In the genomic region with DNA sequence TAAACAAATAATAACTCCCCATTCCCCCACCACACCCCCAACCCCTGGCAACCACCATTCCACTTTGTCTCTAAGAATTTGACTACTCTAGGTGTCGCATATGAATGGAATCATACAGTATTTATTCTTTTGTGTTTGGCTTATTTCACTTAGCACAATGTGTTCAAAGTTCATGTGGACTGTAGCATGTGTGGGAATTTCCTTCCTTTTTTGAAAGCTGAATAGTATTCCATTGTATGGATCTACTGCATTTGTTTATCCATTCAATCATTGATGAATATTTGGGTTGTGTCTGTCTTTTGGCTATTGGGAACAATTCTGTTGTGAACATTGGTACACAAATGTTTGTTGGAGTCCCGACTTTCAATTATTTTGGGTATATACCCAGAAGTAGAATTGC, we compare ENCODE assay signal across 1 cellular context.
TF ChIP-seq lines count a peak whose summit lies in the region.

No MANE protein-coding gene starts in this region.

TF ChIP-seq in HepG2, 621 proteins besides CTCF, POLR2A, EP300 and RAD21 (continued from another document and continues in another):
- TF ChIP-seq, protein P1, sequence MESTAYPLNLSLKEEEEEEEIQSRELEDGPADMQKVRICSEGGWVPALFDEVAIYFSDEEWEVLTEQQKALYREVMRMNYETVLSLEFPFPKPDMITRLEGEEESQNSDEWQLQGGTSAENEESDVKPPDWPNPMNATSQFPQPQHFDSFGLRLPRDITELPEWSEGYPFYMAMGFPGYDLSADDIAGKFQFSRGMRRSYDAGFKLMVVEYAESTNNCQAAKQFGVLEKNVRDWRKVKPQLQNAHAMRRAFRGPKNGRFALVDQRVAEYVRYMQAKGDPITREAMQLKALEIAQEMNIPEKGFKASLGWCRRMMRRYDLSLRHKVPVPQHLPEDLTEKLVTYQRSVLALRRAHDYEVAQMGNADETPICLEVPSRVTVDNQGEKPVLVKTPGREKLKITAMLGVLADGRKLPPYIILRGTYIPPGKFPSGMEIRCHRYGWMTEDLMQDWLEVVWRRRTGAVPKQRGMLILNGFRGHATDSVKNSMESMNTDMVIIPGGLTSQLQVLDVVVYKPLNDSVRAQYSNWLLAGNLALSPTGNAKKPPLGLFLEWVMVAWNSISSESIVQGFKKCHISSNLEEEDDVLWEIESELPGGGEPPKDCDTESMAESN (CRISPR knock-in tag; conservative IDR thresholded peaks at IDR 0.05), result no peak
- TF ChIP-seq CBFB (CRISPR knock-in tag; IDR thresholded peaks at IDR 0.05), result no peak
- no peak for TF ChIP-seq LCORL (IDR thresholded peaks at IDR 0.05)
- TF ChIP-seq LCORL (CRISPR knock-in tag; IDR thresholded peaks at IDR 0.05), result no peak
- TF ChIP-seq SIN3B (IDR thresholded peaks at IDR 0.05; ENCODE audit: low read length), result no peak
- no peak for TF ChIP-seq U2AF2 (IDR thresholded peaks at IDR 0.05; ENCODE audit: low read depth, low read length)
- TF ChIP-seq HOXD1 (CRISPR knock-in tag; IDR thresholded peaks at IDR 0.05), result no peak
- TF ChIP-seq FOXK2 (IDR thresholded peaks at IDR 0.05), result no peak; the same call in 1 of the 2 replicates
- no peak for TF ChIP-seq ZNF776 (CRISPR knock-in tag; IDR thresholded peaks at IDR 0.05)
- no peak for TF ChIP-seq ZEB1 (IDR thresholded peaks at IDR 0.05; ENCODE audit: insufficient replicate concordance, low read depth)
- TF ChIP-seq HDAC6 (IDR thresholded peaks at IDR 0.05; ENCODE audit: low read depth, low read length), result no peak
- TF ChIP-seq RFX5 (IDR thresholded peaks at IDR 0.05; ENCODE audit: low read depth, low read length), result no peak
- no peak for TF ChIP-seq ZNF354B (CRISPR knock-in tag; IDR thresholded peaks at IDR 0.05)
- TF ChIP-seq NR0B2 (CRISPR knock-in tag; IDR thresholded peaks at IDR 0.05), result no peak
- no peak for TF ChIP-seq TAF15 (IDR thresholded peaks at IDR 0.05; ENCODE audit: low read depth, low read length, poor library complexity, severe bottlenecking)
- TF ChIP-seq NR2C2 (CRISPR knock-in tag; IDR thresholded peaks at IDR 0.05; ENCODE audit: borderline replicate concordance), result no peak
- TF ChIP-seq HNF4G (IDR thresholded peaks at IDR 0.05; ENCODE audit: borderline replicate concordance, low read depth, low read length), result peak; percentile 69
- TF ChIP-seq HNF4G (CRISPR knock-in tag; IDR thresholded peaks at IDR 0.05; ENCODE audit: borderline replicate concordance, low read depth), result no peak
- peak; percentile 18; the same call in 1 of the 2 replicates for TF ChIP-seq FOXO1 (CRISPR knock-in tag; IDR thresholded peaks at IDR 0.05)
- TF ChIP-seq, protein P2, sequence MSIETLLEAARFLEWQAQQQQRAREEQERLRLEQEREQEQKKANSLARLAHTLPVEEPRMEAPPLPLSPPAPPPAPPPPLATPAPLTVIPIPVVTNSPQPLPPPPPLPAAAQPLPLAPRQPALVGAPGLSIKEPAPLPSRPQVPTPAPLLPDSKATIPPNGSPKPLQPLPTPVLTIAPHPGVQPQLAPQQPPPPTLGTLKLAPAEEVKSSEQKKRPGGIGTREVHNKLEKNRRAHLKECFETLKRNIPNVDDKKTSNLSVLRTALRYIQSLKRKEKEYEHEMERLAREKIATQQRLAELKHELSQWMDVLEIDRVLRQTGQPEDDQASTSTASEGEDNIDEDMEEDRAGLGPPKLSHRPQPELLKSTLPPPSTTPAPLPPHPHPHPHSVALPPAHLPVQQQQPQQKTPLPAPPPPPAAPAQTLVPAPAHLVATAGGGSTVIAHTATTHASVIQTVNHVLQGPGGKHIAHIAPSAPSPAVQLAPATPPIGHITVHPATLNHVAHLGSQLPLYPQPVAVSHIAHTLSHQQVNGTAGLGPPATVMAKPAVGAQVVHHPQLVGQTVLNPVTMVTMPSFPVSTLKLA (IDR thresholded peaks at IDR 0.05), result no peak
- no peak for TF ChIP-seq ZNF496 (CRISPR knock-in tag; IDR thresholded peaks at IDR 0.05; ENCODE audit: insufficient replicate concordance)
- TF ChIP-seq, protein P3, sequence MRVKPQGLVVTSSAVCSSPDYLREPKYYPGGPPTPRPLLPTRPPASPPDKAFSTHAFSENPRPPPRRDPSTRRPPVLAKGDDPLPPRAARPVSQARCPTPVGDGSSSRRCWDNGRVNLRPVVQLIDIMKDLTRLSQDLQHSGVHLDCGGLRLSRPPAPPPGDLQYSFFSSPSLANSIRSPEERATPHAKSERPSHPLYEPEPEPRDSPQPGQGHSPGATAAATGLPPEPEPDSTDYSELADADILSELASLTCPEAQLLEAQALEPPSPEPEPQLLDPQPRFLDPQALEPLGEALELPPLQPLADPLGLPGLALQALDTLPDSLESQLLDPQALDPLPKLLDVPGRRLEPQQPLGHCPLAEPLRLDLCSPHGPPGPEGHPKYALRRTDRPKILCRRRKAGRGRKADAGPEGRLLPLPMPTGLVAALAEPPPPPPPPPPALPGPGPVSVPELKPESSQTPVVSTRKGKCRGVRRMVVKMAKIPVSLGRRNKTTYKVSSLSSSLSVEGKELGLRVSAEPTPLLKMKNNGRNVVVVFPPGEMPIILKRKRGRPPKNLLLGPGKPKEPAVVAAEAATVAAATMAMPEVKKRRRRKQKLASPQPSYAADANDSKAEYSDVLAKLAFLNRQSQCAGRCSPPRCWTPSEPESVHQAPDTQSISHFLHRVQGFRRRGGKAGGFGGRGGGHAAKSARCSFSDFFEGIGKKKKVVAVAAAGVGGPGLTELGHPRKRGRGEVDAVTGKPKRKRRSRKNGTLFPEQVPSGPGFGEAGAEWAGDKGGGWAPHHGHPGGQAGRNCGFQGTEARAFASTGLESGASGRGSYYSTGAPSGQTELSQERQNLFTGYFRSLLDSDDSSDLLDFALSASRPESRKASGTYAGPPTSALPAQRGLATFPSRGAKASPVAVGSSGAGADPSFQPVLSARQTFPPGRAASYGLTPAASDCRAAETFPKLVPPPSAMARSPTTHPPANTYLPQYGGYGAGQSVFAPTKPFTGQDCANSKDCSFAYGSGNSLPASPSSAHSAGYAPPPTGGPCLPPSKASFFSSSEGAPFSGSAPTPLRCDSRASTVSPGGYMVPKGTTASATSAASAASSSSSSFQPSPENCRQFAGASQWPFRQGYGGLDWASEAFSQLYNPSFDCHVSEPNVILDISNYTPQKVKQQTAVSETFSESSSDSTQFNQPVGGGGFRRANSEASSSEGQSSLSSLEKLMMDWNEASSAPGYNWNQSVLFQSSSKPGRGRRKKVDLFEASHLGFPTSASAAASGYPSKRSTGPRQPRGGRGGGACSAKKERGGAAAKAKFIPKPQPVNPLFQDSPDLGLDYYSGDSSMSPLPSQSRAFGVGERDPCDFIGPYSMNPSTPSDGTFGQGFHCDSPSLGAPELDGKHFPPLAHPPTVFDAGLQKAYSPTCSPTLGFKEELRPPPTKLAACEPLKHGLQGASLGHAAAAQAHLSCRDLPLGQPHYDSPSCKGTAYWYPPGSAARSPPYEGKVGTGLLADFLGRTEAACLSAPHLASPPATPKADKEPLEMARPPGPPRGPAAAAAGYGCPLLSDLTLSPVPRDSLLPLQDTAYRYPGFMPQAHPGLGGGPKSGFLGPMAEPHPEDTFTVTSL (CRISPR knock-in tag; IDR thresholded peaks at IDR 0.05; ENCODE audit: borderline replicate concordance), result no peak
- TF ChIP-seq, protein P4, sequence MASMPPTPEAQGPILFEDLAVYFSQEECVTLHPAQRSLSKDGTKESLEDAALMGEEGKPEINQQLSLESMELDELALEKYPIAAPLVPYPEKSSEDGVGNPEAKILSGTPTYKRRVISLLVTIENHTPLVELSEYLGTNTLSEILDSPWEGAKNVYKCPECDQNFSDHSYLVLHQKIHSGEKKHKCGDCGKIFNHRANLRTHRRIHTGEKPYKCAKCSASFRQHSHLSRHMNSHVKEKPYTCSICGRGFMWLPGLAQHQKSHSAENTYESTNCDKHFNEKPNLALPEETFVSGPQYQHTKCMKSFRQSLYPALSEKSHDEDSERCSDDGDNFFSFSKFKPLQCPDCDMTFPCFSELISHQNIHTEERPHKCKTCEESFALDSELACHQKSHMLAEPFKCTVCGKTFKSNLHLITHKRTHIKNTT (CRISPR knock-in tag; IDR thresholded peaks at IDR 0.05), result no peak
- no peak for TF ChIP-seq ZNF20 (CRISPR knock-in tag; IDR thresholded peaks at IDR 0.05)
- TF ChIP-seq ETV5 (CRISPR knock-in tag; IDR thresholded peaks at IDR 0.05; ENCODE audit: borderline replicate concordance), result no peak
- TF ChIP-seq, protein P5, sequence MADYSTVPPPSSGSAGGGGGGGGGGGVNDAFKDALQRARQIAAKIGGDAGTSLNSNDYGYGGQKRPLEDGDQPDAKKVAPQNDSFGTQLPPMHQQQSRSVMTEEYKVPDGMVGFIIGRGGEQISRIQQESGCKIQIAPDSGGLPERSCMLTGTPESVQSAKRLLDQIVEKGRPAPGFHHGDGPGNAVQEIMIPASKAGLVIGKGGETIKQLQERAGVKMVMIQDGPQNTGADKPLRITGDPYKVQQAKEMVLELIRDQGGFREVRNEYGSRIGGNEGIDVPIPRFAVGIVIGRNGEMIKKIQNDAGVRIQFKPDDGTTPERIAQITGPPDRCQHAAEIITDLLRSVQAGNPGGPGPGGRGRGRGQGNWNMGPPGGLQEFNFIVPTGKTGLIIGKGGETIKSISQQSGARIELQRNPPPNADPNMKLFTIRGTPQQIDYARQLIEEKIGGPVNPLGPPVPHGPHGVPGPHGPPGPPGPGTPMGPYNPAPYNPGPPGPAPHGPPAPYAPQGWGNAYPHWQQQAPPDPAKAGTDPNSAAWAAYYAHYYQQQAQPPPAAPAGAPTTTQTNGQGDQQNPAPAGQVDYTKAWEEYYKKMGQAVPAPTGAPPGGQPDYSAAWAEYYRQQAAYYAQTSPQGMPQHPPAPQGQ (CRISPR knock-in tag; IDR thresholded peaks at IDR 0.05; ENCODE audit: borderline replicate concordance), result no peak
- TF ChIP-seq, protein P6, sequence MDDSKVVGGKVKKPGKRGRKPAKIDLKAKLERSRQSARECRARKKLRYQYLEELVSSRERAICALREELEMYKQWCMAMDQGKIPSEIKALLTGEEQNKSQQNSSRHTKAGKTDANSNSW (CRISPR knock-in tag; IDR thresholded peaks at IDR 0.05; ENCODE audit: borderline replicate concordance), result no peak
- no peak for TF ChIP-seq ZMAT3 (CRISPR knock-in tag; conservative IDR thresholded peaks at IDR 0.05)
- no peak for TF ChIP-seq ZNF446 (CRISPR knock-in tag; IDR thresholded peaks at IDR 0.05)
- TF ChIP-seq GTF2F1 (IDR thresholded peaks at IDR 0.05; ENCODE audit: low read length), result no peak
- no peak for TF ChIP-seq FLYWCH1 (CRISPR knock-in tag; IDR thresholded peaks at IDR 0.05)
- no peak for TF ChIP-seq TFAP4 (IDR thresholded peaks at IDR 0.05; ENCODE audit: borderline replicate concordance, low read depth)
- peak; percentile 62; the same call in 1 of the 2 replicates for TF ChIP-seq SOX13 (IDR thresholded peaks at IDR 0.05)
- peak in 1 of 2 experiments; percentile 97; a peak in 2 of 4 replicates for TF ChIP-seq SOX13 (CRISPR knock-in tag; conservative IDR thresholded peaks at IDR 0.05 in 1 of 2, IDR thresholded peaks at IDR 0.05 in 1 of 2)
- TF ChIP-seq, protein P7, sequence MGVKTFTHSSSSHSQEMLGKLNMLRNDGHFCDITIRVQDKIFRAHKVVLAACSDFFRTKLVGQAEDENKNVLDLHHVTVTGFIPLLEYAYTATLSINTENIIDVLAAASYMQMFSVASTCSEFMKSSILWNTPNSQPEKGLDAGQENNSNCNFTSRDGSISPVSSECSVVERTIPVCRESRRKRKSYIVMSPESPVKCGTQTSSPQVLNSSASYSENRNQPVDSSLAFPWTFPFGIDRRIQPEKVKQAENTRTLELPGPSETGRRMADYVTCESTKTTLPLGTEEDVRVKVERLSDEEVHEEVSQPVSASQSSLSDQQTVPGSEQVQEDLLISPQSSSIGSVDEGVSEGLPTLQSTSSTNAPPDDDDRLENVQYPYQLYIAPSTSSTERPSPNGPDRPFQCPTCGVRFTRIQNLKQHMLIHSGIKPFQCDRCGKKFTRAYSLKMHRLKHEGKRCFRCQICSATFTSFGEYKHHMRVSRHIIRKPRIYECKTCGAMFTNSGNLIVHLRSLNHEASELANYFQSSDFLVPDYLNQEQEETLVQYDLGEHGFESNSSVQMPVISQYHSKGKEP (CRISPR knock-in tag; IDR thresholded peaks at IDR 0.05), result no peak
- no peak for TF ChIP-seq ZNF709 (CRISPR knock-in tag; IDR thresholded peaks at IDR 0.05)
- TF ChIP-seq BCLAF1 (IDR thresholded peaks at IDR 0.05), result no peak
- TF ChIP-seq, protein P8, sequence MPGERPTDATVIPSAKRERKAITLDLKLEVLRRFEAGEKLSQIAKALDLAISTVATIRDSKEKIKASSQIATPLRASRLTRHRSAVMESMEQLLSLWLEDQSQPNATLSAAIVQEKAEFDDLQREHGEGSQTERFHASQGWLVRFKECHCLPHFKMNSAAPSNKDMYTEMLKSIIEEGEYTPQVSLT (CRISPR knock-in tag; IDR thresholded peaks at IDR 0.05; ENCODE audit: borderline replicate concordance, low read depth), result no peak
